ENCODE assay signal across 11 cellular contexts in genomic region chr18:32095156-32095555, GRCh38. TPM values are rescaled to one million over a fixed set of nuclear protein-coding genes. Genes with fewer than 3 reads are reported as not detected.
A peak's percentile ranks its signal among the peaks of the same experiment; 100 is the strongest.
DNase-seq lines count a peak whose midpoint lies in the region; ATAC-seq and TF ChIP-seq lines count a peak whose summit lies in the region.
"Had no signal": no experiment of that assay in that cellular context is flagged by ENCODE, and none has a peak within 500 bp of the region (broad histone marks: within the 10 kb centered on the region; RNA-seq: fewer than 3 reads in every experiment).

No MANE protein-coding gene starts in this region.

- ATAC-seq in GM23338 (no peak), natural killer cell (no peak), GM21526 (IDR thresholded peaks at IDR 0.05; ENCODE audit: low FRiP score, unreplicated experiment) (no peak)
- no peak for ATAC-seq in activated CD8-positive, alpha-beta T cell treated with anti-CD3 and anti-CD28 coated beads for 36 hours
- no peak for ATAC-seq in activated CD4-positive, CD25-positive, alpha-beta regulatory T cell treated with anti-CD3 and anti-CD28 coated beads, Interleukin-2, amount 50 U/mL, for 24 hours

- peaks cover 0 to 2% of the 10 kb centered on the region in 2 donors for H3K27me3 Mint-ChIP-seq in CD8-positive, alpha-beta memory T cell
- H3K27me3 Mint-ChIP-seq in GM23338 (ENCODE audit: insufficient read depth, low read depth, poor library complexity) = peaks cover 7% of the 10 kb centered on the region
- H3K27me3 Mint-ChIP-seq in activated CD8-positive, alpha-beta T cell treated with anti-CD3 and anti-CD28 coated beads for 36 hours = no peaks in the 10 kb centered on the region
- no peaks in the 10 kb centered on the region for H3K27me3 Mint-ChIP-seq in natural killer cell (ENCODE audit: low read depth in 2 of 2)

- peaks cover 72% of the 10 kb centered on the region for H3K79me2 ChIP-seq in GM23338 (replicated peaks; ENCODE audit: insufficient read depth)

- H3K36me3 ChIP-seq in CD8-positive, alpha-beta memory T cell (ENCODE audit: insufficient read depth, low read length) = peaks cover 9% of the 10 kb centered on the region
- H3K36me3 ChIP-seq in GM23338 (ENCODE audit: insufficient read depth) = peaks cover 4% of the 10 kb centered on the region; the same call in 1 of the 2 replicates
- peaks cover 0 to 9% (median 2%) of the 10 kb centered on the region in 4 donors for H3K36me3 ChIP-seq in stomach
- H3K36me3 ChIP-seq: sigmoid colon had no signal

- H3K27ac ChIP-seq in CD8-positive, alpha-beta memory T cell (ENCODE audit: low read depth, low read length) = no peak overlapping the region
- H3K27ac ChIP-seq in GM23338 (ENCODE audit: low read depth) (no peak overlapping the region), stomach (no peak overlapping the region)
- H3K27ac ChIP-seq: PC-9 had no signal

- H3F3A ChIP-seq in GM23338 (replicated peaks; ENCODE audit: low read depth) = peaks cover 12% of the 10 kb centered on the region

- peak overlapping the region in 5 of 8 donors; percentile 52 to 90 (median 58) for H3K27ac Mint-ChIP-seq in CD8-positive, alpha-beta memory T cell
- H3K27ac Mint-ChIP-seq in GM23338 (no peak overlapping the region), natural killer cell (peak overlapping the region; percentile 95 to 96)
- peak overlapping the region; percentile 81 for H3K27ac Mint-ChIP-seq in activated CD8-positive, alpha-beta T cell treated with anti-CD3 and anti-CD28 coated beads for 36 hours

- no peak for TF ChIP-seq POLR2A in stomach (IDR thresholded peaks at IDR 0.05)

- H3K9me2 ChIP-seq in GM23338 (ENCODE audit: insufficient read depth) = no peaks in the 10 kb centered on the region

- TF ChIP-seq EP300 in stomach (IDR thresholded peaks at IDR 0.05) = no peak

- H3K4me2 ChIP-seq in GM23338 = peak overlapping the region; percentile 100
- H3K4me2 ChIP-seq: PC-9 had no signal

- peak overlapping the region in 6 of 7 donors; percentile 35 to 99 (median 86) for H3K4me3 Mint-ChIP-seq in CD8-positive, alpha-beta memory T cell
- H3K4me3 Mint-ChIP-seq in GM23338 (no peak overlapping the region; the same call in 2 of the 3 replicates), natural killer cell (peak overlapping the region; percentile 40)
- peak overlapping the region; percentile 97 for H3K4me3 Mint-ChIP-seq in activated CD8-positive, alpha-beta T cell treated with anti-CD3 and anti-CD28 coated beads for 36 hours

- CTCF ChIA-PET in CD8-positive, alpha-beta memory T cell (lab: Charles Lee) = no interaction called here
- CTCF ChIA-PET in activated CD8-positive, alpha-beta T cell treated with anti-CD3 and anti-CD28 coated beads for 36 hours (lab: Charles Lee) = no interaction called here

- H3K4me3 ChIP-seq in CD8-positive, alpha-beta memory T cell (ENCODE audit: low read length) = peak overlapping the region; percentile 48
- H3K4me3 ChIP-seq in GM23338 (no peak overlapping the region), stomach (no peak overlapping the region)
- H3K4me3 ChIP-seq: PC-9, sigmoid colon had no signal

- no peak for DNase-seq in CD8-positive, alpha-beta memory T cell
- DNase-seq in GM23338 (ENCODE audit: low spot score) = no peak
- DNase-seq in activated CD8-positive, alpha-beta T cell treated with anti-CD3 and anti-CD28 coated beads for 36 hours = peak; percentile 26
- no peak for DNase-seq in natural killer cell
- no peak for DNase-seq in stomach
- DNase-seq: NCI-H345, PC-9, sigmoid colon, SW 1271 had no signal

- peaks cover 0 to 51% (median 5%) of the 10 kb centered on the region in 3 donors for H3K36me3 Mint-ChIP-seq in CD8-positive, alpha-beta memory T cell
- H3K36me3 Mint-ChIP-seq in GM23338 (ENCODE audit: low read depth) (peaks cover 30% of the 10 kb centered on the region), natural killer cell (peaks cover 8% of the 10 kb centered on the region)
- peaks cover 47% of the 10 kb centered on the region for H3K36me3 Mint-ChIP-seq in activated CD8-positive, alpha-beta T cell treated with anti-CD3 and anti-CD28 coated beads for 36 hours (ENCODE audit: low read depth)

- POLR2A ChIA-PET in CD8-positive, alpha-beta memory T cell (lab: Charles Lee) = no interaction called here
- POLR2A ChIA-PET in activated CD8-positive, alpha-beta T cell treated with anti-CD3 and anti-CD28 coated beads for 36 hours (lab: Charles Lee) = interaction anchor here (1.5 kb wide), 1 partner anchor 9 kb away, joined by 3 read pairs; no protein-coding TSS in a partner anchor

- no peaks in the 10 kb centered on the region for H3K27me3 ChIP-seq in CD8-positive, alpha-beta memory T cell (ENCODE audit: insufficient read depth, low read length, poor library complexity, severe bottlenecking)
- H3K27me3 ChIP-seq in GM23338 (ENCODE audit: insufficient read depth) (no peaks in the 10 kb centered on the region), stomach (no peaks in the 10 kb centered on the region)
- H3K27me3 ChIP-seq: sigmoid colon had no signal

- peaks cover 25% of the 10 kb centered on the region for H4K20me1 ChIP-seq in GM23338 (replicated peaks; ENCODE audit: insufficient read depth)

- TF ChIP-seq CTCF in GM23338 (conservative IDR thresholded peaks at IDR 0.05; ENCODE audit: low read depth in 2 of 2) (no peak), natural killer cell (IDR thresholded peaks at IDR 0.05) (no peak), stomach (IDR thresholded peaks at IDR 0.05) (no peak)
- TF ChIP-seq CTCF in activated CD8-positive, alpha-beta T cell treated with anti-CD3 and anti-CD28 coated beads for 36 hours (IDR thresholded peaks at IDR 0.05) = no peak

- H3K4me1 Mint-ChIP-seq in CD8-positive, alpha-beta memory T cell = peaks cover 60 to 73% (median 69%) of the 10 kb centered on the region in 3 donors
- H3K4me1 Mint-ChIP-seq in GM23338 (peaks cover 33% of the 10 kb centered on the region), natural killer cell (peaks cover 47 to 48% of the 10 kb centered on the region in 2 donors)
- H3K4me1 Mint-ChIP-seq in activated CD8-positive, alpha-beta T cell treated with anti-CD3 and anti-CD28 coated beads for 36 hours (ENCODE audit: low read depth) = peaks cover 51% of the 10 kb centered on the region

- 84 to 92% (median 89%) methylated on average over 5 of the region's 5 CpGs for WGBS in stomach, 5 donors

- intact Hi-C loops in activated CD8-positive, alpha-beta T cell treated with anti-CD3 and anti-CD28 coated beads for 36 hours (cut with micrococcal nuclease) = no loop called here
- intact Hi-C loops in natural killer cell (cut with micrococcal nuclease) (no loop called here), stomach (cut with DNase I; ENCODE audit: low total_unique reads) (loop anchor here (10.0 kb wide), 1 partner anchor 150 kb away; the partner anchor contains the start of gene TRAPPC8)

- no peaks in the 10 kb centered on the region for H3K9me3 Mint-ChIP-seq in CD8-positive, alpha-beta memory T cell
- H3K9me3 Mint-ChIP-seq in GM23338 = no peaks in the 10 kb centered on the region; the same call in 2 of the 3 replicates
- H3K9me3 Mint-ChIP-seq in activated CD8-positive, alpha-beta T cell treated with anti-CD3 and anti-CD28 coated beads for 36 hours = no peaks in the 10 kb centered on the region
- no peaks in the 10 kb centered on the region for H3K9me3 Mint-ChIP-seq in natural killer cell

- peaks cover 59% of the 10 kb centered on the region for H3K4me1 ChIP-seq in CD8-positive, alpha-beta memory T cell (ENCODE audit: insufficient read depth, low read length)
- H3K4me1 ChIP-seq in GM23338 (ENCODE audit: insufficient read depth) (peaks cover 44% of the 10 kb centered on the region), stomach (peaks cover 29 to 66% (median 54%) of the 10 kb centered on the region in 4 donors)

- H2AFZ ChIP-seq in GM23338 = no peak overlapping the region
- H2AFZ ChIP-seq: PC-9 had no signal

- H3K9me3 ChIP-seq in CD8-positive, alpha-beta memory T cell (ENCODE audit: low read length) = no peaks in the 10 kb centered on the region
- no peaks in the 10 kb centered on the region for H3K9me3 ChIP-seq in stomach
- H3K9me3 ChIP-seq: sigmoid colon had no signal

TF ChIP-seq in GM23338, 12 proteins besides CTCF, POLR2A, EP300 and RAD21:
- TF ChIP-seq EZH2 (IDR thresholded peaks at IDR 0.05; ENCODE audit: low read depth, unreplicated experiment) = no peak
- no peak for TF ChIP-seq POLR2AphosphoS5 (IDR thresholded peaks at IDR 0.05; ENCODE audit: low read depth)
- TF ChIP-seq REST (IDR thresholded peaks at IDR 0.05; ENCODE audit: unreplicated experiment) = no peak

RNA-seq across cellular contexts. Expression of gene RNF138, which starts 3.5 kb away (rescaled TPM):
- total RNA-seq in CD8-positive, alpha-beta memory T cell = 10 to 100 TPM; 82.7 to 87.8 TPM
- 54.9 TPM for polyA plus RNA-seq in CD8-positive, alpha-beta memory T cell
- total RNA-seq in GM23338 (2014; rRNA removed; shearing (Covaris generic)) = 89.6 and 134 TPM in 2 replicates
- polyA plus RNA-seq in GM23338 (2016; fragmentation: Nextera tagmentation; extraction: Ambion mirVana) = 48.9 and 58.0 TPM in 2 replicates
- total RNA-seq in activated CD8-positive, alpha-beta T cell treated with anti-CD3 and anti-CD28 coated beads for 36 hours = 10 to 100 TPM; 86.0 to 89.5 TPM
- 10 to 100 TPM; 76.6 to 89.8 (median 87.7) TPM for total RNA-seq in natural killer cell
- total RNA-seq in stomach = 10 to 100 TPM in 4 of 5 donors, not detected in 1; 11.2 to 42.2 (median 22.1) TPM
- polyA plus RNA-seq in stomach = 10 to 100 TPM in 2 of 3 donors, 1 to 10 TPM in 1; 8.5 to 16.0 (median 12.4) TPM
